Comparison of ENCODE assay signal across 24 cellular contexts in the genomic region with DNA sequence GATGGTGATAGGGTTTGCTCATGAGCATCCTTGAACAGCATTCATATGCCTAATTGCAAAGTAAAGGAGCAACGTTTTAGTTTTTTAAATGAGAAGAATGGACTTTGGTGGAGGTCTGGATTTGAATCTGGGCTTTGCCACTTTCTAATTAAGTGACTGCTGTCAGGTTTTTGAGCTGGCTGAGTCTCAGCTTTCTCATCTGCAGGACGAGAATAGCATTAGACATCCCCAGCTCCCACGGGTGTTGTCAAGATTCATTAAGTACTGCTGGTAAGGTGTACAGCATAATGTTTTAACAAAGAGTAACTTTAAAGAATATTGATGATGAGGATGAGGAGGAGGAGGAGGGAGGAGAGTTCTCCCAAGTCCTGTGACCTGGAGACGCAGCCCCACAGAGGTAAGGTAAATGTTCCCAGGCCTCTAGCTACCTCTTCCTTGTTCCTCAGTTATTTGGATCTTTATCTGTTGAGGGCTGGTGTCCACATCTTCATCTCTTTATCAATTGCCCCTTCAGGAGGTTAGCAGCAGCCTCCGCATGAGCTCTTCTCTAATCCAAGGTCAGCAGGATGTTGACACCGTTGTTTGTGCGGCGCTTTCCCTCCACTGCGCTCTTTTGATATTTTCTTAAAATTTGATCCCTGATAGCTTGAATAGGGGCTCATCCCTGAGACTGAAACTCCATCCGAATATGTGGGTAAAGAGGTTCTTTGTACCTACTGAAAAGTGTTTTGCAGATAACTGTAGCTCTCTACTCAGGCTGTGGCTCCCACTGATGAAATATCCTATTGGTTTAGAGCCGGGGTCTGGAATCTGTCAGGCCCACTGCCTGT.
"Had no signal": no experiment of that assay in that cellular context is flagged by ENCODE, and none has a peak within 500 bp of the region (broad histone marks: within the 10 kb centered on the region; RNA-seq: fewer than 3 reads in every experiment).

No MANE protein-coding gene starts in this region.

- H3K9me3 ChIP-seq: esophagus muscularis mucosa, left lung, right lobe of liver, uterus had no signal

- H3K27me3 ChIP-seq: esophagus muscularis mucosa, left lung, right lobe of liver, uterus had no signal

- H3K4me3 ChIP-seq: esophagus muscularis mucosa, left lung, right lobe of liver, skin epidermis, uterus had no signal

- FAIRE-seq: astrocyte, islet of Langerhans had no signal

- DNase-seq: activated CD4-positive, alpha-beta memory T cell treated with anti-CD3 and anti-CD28 coated beads for 36 hours; activated CD4-positive, alpha-beta T cell treated with anti-CD3 and anti-CD28 coated beads for 4 hours; activated CD8-positive, alpha-beta memory T cell treated with anti-CD3 and anti-CD28 coated beads, Interleukin-2, amount 50 U/mL, for 48 hours; activated gamma-delta T cell; activated naive CD4-positive, alpha-beta T cell treated with anti-CD3 and anti-CD28 coated beads, Interleukin-2, amount 10 ng/mL, durations not matched to agents 7 days and 5 days; activated naive CD8-positive, alpha-beta T cell treated with anti-CD3 and anti-CD28 coated beads, Interleukin-2, amount 10 ng/mL, durations not matched to agents 7 days and 5 days; activated T-cell treated with anti-CD3 and anti-CD28 coated beads, Interleukin-2, amount 50 U/mL, for 24 hours; endodermal cell; foreskin keratinocyte; left lung; mammary epithelial cell; naive thymus-derived CD4-positive, alpha-beta T cell; posterior cingulate gyrus; right lobe of liver; stimulated activated CD4-positive, alpha-beta T cell treated with anti-CD3 and anti-CD28 coated beads, Interleukin-4, amount 100 ng/mL, for 24 hours; stimulated activated naive CD8-positive, alpha-beta T cell treated with anti-CD3 and anti-CD28 coated beads, Interleukin-15, amount 100 ng/mL, for 72 hours; substantia nigra; uterus had no signal

- H3K27ac ChIP-seq: esophagus muscularis mucosa, foreskin keratinocyte, left lung, right lobe of liver, skin epidermis, uterus, VCaP had no signal

- ATAC-seq: foreskin keratinocyte; left lung; naive thymus-derived CD4-positive, alpha-beta T cell; stimulated activated effector memory CD8-positive, alpha-beta T cell treated with anti-CD3 and anti-CD28 coated beads, Interleukin-12 subunit alpha, Interleukin-12 subunit beta, amount 100 ng/mL, for 72 hours; stimulated activated naive CD8-positive, alpha-beta T cell treated with anti-CD3 and anti-CD28 coated beads, Interleukin-15, amount 100 ng/mL, for 72 hours had no signal

- H3K4me1 ChIP-seq: foreskin keratinocyte, left lung, right lobe of liver, uterus had no signal

- H3K36me3 ChIP-seq: esophagus muscularis mucosa, left lung, right lobe of liver, uterus had no signal
